Comparison of ENCODE assay signal across 8 cellular contexts in the genomic region with DNA sequence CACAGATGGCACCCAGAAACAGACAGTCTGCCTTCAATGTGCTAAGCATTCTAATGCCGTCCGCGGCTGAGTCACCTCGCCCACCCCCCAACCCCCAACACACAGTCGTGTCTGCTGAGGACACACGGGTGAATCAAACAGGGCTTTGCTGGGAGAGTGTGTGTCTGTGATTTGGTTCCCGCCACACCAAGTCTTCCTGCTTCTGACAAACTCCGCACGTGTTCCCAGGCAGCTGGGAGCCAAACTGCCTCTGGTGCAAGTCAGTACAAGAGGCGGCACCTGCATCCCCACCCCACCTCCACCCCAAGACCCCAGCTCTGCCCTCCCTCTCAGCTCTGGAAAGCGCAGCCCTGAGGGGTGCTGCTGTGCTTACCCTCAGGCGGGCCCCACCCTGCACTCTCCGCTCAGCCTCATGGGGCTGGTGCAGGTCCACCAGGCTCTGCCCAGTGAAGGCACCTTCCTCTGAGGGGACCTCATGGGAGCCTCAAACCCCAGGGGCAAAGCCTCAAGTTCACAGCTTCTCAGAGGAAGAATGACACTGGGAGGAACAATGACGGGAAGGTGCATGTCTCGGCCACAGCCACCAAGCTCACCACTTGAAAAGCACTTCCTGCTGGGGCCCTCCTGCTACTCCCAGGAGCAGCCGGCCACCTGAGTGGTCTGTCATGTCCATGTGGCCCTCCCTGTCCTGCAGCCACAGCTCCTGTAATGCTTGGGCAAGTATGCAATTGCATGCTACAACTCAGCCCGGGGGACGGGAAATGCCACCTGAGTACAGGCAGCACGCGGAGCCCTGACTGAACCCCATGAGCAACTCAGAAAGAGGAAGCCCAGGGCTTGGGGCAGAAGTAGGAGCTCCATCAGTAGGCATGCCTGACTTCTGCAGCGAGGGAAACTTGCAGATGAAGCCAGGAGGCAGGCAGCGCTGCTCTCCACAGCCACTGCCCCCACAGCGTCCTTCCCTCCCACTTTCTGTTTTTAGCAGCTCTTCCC. TPM values are rescaled to one million over a fixed set of nuclear protein-coding genes. Genes with fewer than 3 reads are reported as not detected.
DNase-seq lines count a peak whose midpoint lies in the region; ATAC-seq and TF ChIP-seq lines count a peak whose summit lies in the region.

No MANE protein-coding gene starts in this region.

- in situ Hi-C loops in KBM-7 (cut with MboI; ENCODE audit: low pct_unique_long_range_greater_than_20kb, low sequenced_read_pairs) = no loop called here

- H3K4me3 ChIP-seq in dorsolateral prefrontal cortex = peak overlapping the region in 54 of 59 donors; percentile 2 to 54 (median 30)

- intact Hi-C loops in dorsolateral prefrontal cortex (cut with DNase I) = no loop called here

- H3K36me3 Mint-ChIP-seq in nephron (ENCODE audit: low read depth) = no peaks in the 10 kb centered on the region

- TF ChIP-seq CTCF in dorsolateral prefrontal cortex (IDR thresholded peaks at IDR 0.05 in 54 of 56, conservative IDR thresholded peaks at IDR 0.05 in 2 of 56; ENCODE audit: low read depth in 1 of 56, partially characterized antibody in 56 of 56) = no peak
- TF ChIP-seq CTCF in nephron (IDR thresholded peaks at IDR 0.05; ENCODE audit: unreplicated experiment in 3 of 3) = no peak

- H3K27me3 ChIP-seq in dorsolateral prefrontal cortex = no peaks in the 10 kb centered on the region

- no peak for ATAC-seq in GM19328 (IDR thresholded peaks at IDR 0.05; ENCODE audit: unreplicated experiment)

- peak overlapping the region in 47 of 59 donors; percentile 5 to 79 (median 57) for H3K27ac ChIP-seq in dorsolateral prefrontal cortex

- H3K27me3 Mint-ChIP-seq in nephron (ENCODE audit: low read depth) = no peaks in the 10 kb centered on the region

- H3K4me3 Mint-ChIP-seq in nephron = peak overlapping the region; percentile 33 to 51 (median 43)

- peak; percentile 50 for DNase-seq in AG20443 (ENCODE audit: low spot score)
- peak; percentile 89 for DNase-seq in KBM-7
- peak; percentile 70 to 75 for DNase-seq in activated CD4-positive, alpha-beta T cell treated with anti-CD3 and anti-CD28 coated beads for 4 hours
- peak in 4 of 10 donors; percentile 36 to 75 (median 51) for DNase-seq in dorsolateral prefrontal cortex
- no peak for DNase-seq in HCEC 1CT
- no peak for DNase-seq in cerebellar cortex (ENCODE audit: low spot score)

- H3K9me3 Mint-ChIP-seq in nephron = no peaks in the 10 kb centered on the region

- peaks cover 58% of the 10 kb centered on the region for H3K4me1 Mint-ChIP-seq in nephron

- H3K27ac Mint-ChIP-seq in nephron = peak overlapping the region; percentile 64 to 86 (median 82)

RNA-seq across cellular contexts. Expression of a gene that starts 15.1 kb away (rescaled TPM):
- total RNA-seq in dorsolateral prefrontal cortex = 10 to 100 TPM; 27.5 to 64.1 (median 42.2) TPM

RNA-seq across cellular contexts. Expression of a gene that starts 40.7 kb away (rescaled TPM):
- 10 to 100 TPM in 55 of 120 experiments, 1 to 10 TPM in 65; 5.4 to 17.4 (median 9.8) TPM for total RNA-seq in dorsolateral prefrontal cortex

RNA-seq across cellular contexts. Expression of a gene that starts 45.1 kb away (rescaled TPM):
- 10 to 100 TPM; 35.1 to 67.0 (median 47.9) TPM for total RNA-seq in dorsolateral prefrontal cortex

Comparison
In these comparisons a context has a peak if more than half of its experiments do, and no peak if none do; other contexts are left out.
1. DNase-seq: peak in AG20443 (single experiment), KBM-7 (single experiment) and activated CD4-positive, alpha-beta T cell treated with anti-CD3 and anti-CD28 coated beads for 4 hours (2 of 2); none in HCEC 1CT (single experiment) and cerebellar cortex (single experiment).